3 cellular contexts compared by ENCODE assay signal in the genomic region with DNA sequence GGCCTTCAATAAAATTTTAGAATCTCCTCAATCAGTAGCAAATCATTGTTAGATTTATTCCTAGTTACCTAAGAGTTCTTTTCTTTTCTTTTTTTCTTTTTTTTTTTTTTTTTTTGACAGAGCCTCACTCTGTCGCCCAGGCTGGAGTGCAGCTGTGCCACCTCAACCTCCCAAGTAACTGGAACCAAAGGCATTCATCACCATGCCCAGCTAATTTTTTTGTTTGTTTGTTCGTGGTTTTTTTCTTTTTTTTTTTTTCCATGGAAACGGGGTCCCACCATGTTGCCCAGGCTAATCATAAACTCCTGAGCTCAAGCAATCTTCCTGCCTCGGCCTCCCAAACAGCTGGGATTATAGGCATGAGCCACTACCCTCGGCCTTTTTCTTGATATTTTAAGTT.
"Had no signal": no experiment of that assay in that cellular context is flagged by ENCODE, and none has a peak within 500 bp of the region (broad histone marks: within the 10 kb centered on the region; RNA-seq: fewer than 3 reads in every experiment).

No MANE protein-coding gene starts in this region.

- H3K4me3 ChIP-seq: GM12878 had no signal

- DNase-seq: GDM1, GF-D8 had no signal
